In genomic region chr17:57834146-57834741, GRCh38 we compare ENCODE assay signal across 8 cellular contexts. TPM values are rescaled to one million over a fixed set of nuclear protein-coding genes. Genes with fewer than 3 reads are reported as not detected.
DNase-seq lines count a peak whose midpoint lies in the region; ATAC-seq and TF ChIP-seq lines count a peak whose summit lies in the region.

No MANE protein-coding gene starts in this region.

- H3K4me2 ChIP-seq in mammary epithelial cell (ENCODE audit: insufficient read depth, low read depth, low read length): no peak overlapping the region

- DNase-seq in DMS153 (lab: John Stamatoyannopoulos, UW): peak; percentile 74
- DNase-seq in NCI-H187 treated with DMSO at 0.1 percent for 48 hours (lab: John Stamatoyannopoulos, UW): peak; percentile 26
- DNase-seq in mammary epithelial cell: peak; percentile 79
- DNase-seq in nephron progenitor cell: peak; percentile 15
- no peak for DNase-seq in HEK293T (ENCODE audit: extremely low spot score)
- DNase-seq in middle frontal gyrus (ENCODE audit: extremely low spot score, low spot score): no peak

- dilution Hi-C loops in mammary epithelial cell (cut with HindIII; ENCODE audit: low sequenced_read_pairs): no loop called here

- no peak for ATAC-seq in GM18870 (IDR thresholded peaks at IDR 0.05; ENCODE audit: unreplicated experiment)
- ATAC-seq in HG03521 (IDR thresholded peaks at IDR 0.05; ENCODE audit: unreplicated experiment): no peak

- peaks cover 4% of the 10 kb centered on the region for H3K4me1 ChIP-seq in mammary epithelial cell (ENCODE audit: insufficient read depth, low read length)

- no peak overlapping the region for H2AFZ ChIP-seq in mammary epithelial cell (ENCODE audit: low read depth, low read length)

- CTCF ChIA-PET in mammary epithelial cell (lab: Charles Lee; ENCODE audit: low non-redundant PET): interaction anchor here (0.8 to 0.9 kb wide), 3 partner anchors 16 to 162 kb away, joined by 3 to 5 read pairs (median 3); partner anchors contain the start of gene MRPS23
- CTCF ChIA-PET in HEK293T (lab: Yijun Ruan, JAX): interaction anchor here (0.7 to 3.3 kb wide), 16 partner anchors 11 to 701 kb away, joined by 3 to 33 read pairs (median 5); partner anchors contain the start of gene MRPS23

- no peaks in the 10 kb centered on the region for H3K9me3 ChIP-seq in mammary epithelial cell (replicated peaks; ENCODE audit: insufficient read depth, low read length)

- H3K4me3 ChIP-seq in mammary epithelial cell (replicated peaks in 1 of 3; ENCODE audit: insufficient read depth in 1 of 3, low read depth in 2 of 3, low read length in 3 of 3): no peak overlapping the region

- peaks cover 6% of the 10 kb centered on the region for H3K27me3 Mint-ChIP-seq in nephron progenitor cell (ENCODE audit: low read depth, poor library complexity)

- no peak overlapping the region for H3K27ac Mint-ChIP-seq in nephron progenitor cell

- no peak overlapping the region for H3K9ac ChIP-seq in mammary epithelial cell (ENCODE audit: insufficient read depth, low read length)

- BruUV-seq in mammary epithelial cell (replicated peaks; lab: Mats Ljungman, UMichigan): no TSS peak

- no peaks in the 10 kb centered on the region for H3K79me2 ChIP-seq in mammary epithelial cell (ENCODE audit: insufficient read depth, low read length)

- peaks cover 2% of the 10 kb centered on the region for H4K20me1 ChIP-seq in mammary epithelial cell (ENCODE audit: insufficient read depth, low read length)

- TF ChIP-seq CTCF in mammary epithelial cell (conservative IDR thresholded peaks at IDR 0.05 in 1 of 2, IDR thresholded peaks at IDR 0.05 in 1 of 2; ENCODE audit: extremely low read depth in 1 of 2, insufficient read depth in 1 of 2, low read depth in 1 of 2, low read length in 2 of 2): peak in 1 of 2 donors; percentile 6
- TF ChIP-seq CTCF in nephron progenitor cell (IDR thresholded peaks at IDR 0.05): no peak

- intact Hi-C loops in mammary epithelial cell (cut with micrococcal nuclease): loop anchor here (1.0 to 5.0 kb wide), 3 partner anchors 87 to 592 kb away; no protein-coding TSS in a partner anchor

- POLR2A ChIA-PET in HEK293T (lab: Yijun Ruan, JAX): interaction anchor here (2.0 kb wide), 1 partner anchor 15 kb away, joined by 6 read pairs; the partner anchor contains the start of gene MRPS23

- H3K36me3 Mint-ChIP-seq in nephron progenitor cell (ENCODE audit: low read depth): peaks cover 9% of the 10 kb centered on the region

- in situ Hi-C loops in mammary epithelial cell (cut with MboI; ENCODE audit: low sequenced_read_pairs in 2 of 2): loop anchor here in 1 of 2 donors (25.0 kb wide), 1 partner anchor 697 kb away; no protein-coding TSS in a partner anchor

- no peak overlapping the region for H3K4me3 Mint-ChIP-seq in nephron progenitor cell

- H3K4me1 Mint-ChIP-seq in nephron progenitor cell: peaks cover 9% of the 10 kb centered on the region

- WGBS in mammary epithelial cell (ENCODE audit: low coverage, missing lambda C conversion rate): 40% methylated on average over 11 of the region's 13 CpGs

- H3K27me3 ChIP-seq in mammary epithelial cell (ENCODE audit: insufficient read depth, low read length): no peaks in the 10 kb centered on the region

- peaks cover 11% of the 10 kb centered on the region for H3K36me3 ChIP-seq in mammary epithelial cell (ENCODE audit: insufficient read depth, low read length)

- H3K27ac ChIP-seq in mammary epithelial cell (ENCODE audit: insufficient read depth, low read depth, low read length): no peak overlapping the region

- no peaks in the 10 kb centered on the region for H3K9me3 Mint-ChIP-seq in nephron progenitor cell

TF ChIP-seq in HEK293T, 16 proteins besides CTCF, POLR2A, EP300 and RAD21:
- no peak for TF ChIP-seq CTBP1 (IDR thresholded peaks at IDR 0.05; ENCODE audit: borderline replicate concordance)
- no peak for TF ChIP-seq FOXM1 (IDR thresholded peaks at IDR 0.05; ENCODE audit: borderline replicate concordance)
- no peak for TF ChIP-seq SUZ12 (IDR thresholded peaks at IDR 0.05)
- no peak for TF ChIP-seq HDGF (IDR thresholded peaks at IDR 0.05; ENCODE audit: borderline replicate concordance)
- TF ChIP-seq ARNT (IDR thresholded peaks at IDR 0.05): no peak

RNA-seq across cellular contexts. Expression of gene MRPS23, which starts 15.6 kb away (rescaled TPM):
- 10 to 100 TPM; 17.7 to 48.4 TPM for total RNA-seq in mammary epithelial cell
- polyA plus RNA-seq in mammary epithelial cell: 63.7 TPM
- 9.9 TPM for polyA minus RNA-seq in mammary epithelial cell

Comparison
In these comparisons a context has a peak if more than half of its experiments do, and no peak if none do; other contexts are left out.
1. DNase-seq: peak in DMS153 (single experiment), NCI-H187 treated with DMSO at 0.1 percent for 48 hours (single experiment), mammary epithelial cell (single experiment) and nephron progenitor cell (single experiment); none in HEK293T (single experiment) and middle frontal gyrus (single experiment).